Comparison of ENCODE assay signal across 8 cellular contexts in genomic region chr3:108493862-108494261, GRCh38. TPM values are rescaled to one million over a fixed set of nuclear protein-coding genes. Genes with fewer than 3 reads are reported as not detected.
DNase-seq lines count a peak whose midpoint lies in the region; ATAC-seq and TF ChIP-seq lines count a peak whose summit lies in the region.

No MANE protein-coding gene starts in this region.

- no peak overlapping the region for H3K27ac ChIP-seq in CD8-positive, alpha-beta T cell (ENCODE audit: low read depth, low read length)
- no peak overlapping the region for H3K27ac ChIP-seq in RWPE2 (ENCODE audit: poor library complexity, severe bottlenecking)

- peak overlapping the region; percentile 10 for H3K27ac Mint-ChIP-seq in CD8-positive, alpha-beta T cell

- no peaks in the 10 kb centered on the region for H3K36me3 ChIP-seq in CD8-positive, alpha-beta T cell (ENCODE audit: insufficient read depth, low read length)
- no peaks in the 10 kb centered on the region for H3K36me3 ChIP-seq in RWPE2 (ENCODE audit: low read depth)

- no peak overlapping the region for H3K4me3 ChIP-seq in CD8-positive, alpha-beta T cell (ENCODE audit: low read depth, low read length)
- H3K4me3 ChIP-seq in RWPE2 (ENCODE audit: severe bottlenecking) = no peak overlapping the region

- no peak for ATAC-seq in CD8-positive, alpha-beta T cell
- ATAC-seq in RWPE2 (ENCODE audit: low read depth) (peak; percentile 80), GM21723 (IDR thresholded peaks at IDR 0.05; ENCODE audit: unreplicated experiment) (no peak), GM21515 (IDR thresholded peaks at IDR 0.05; ENCODE audit: unreplicated experiment) (no peak)

- no peak for TF ChIP-seq CTCF in CD8-positive, alpha-beta T cell (IDR thresholded peaks at IDR 0.05)
- TF ChIP-seq CTCF in RWPE2 (IDR thresholded peaks at IDR 0.05; ENCODE audit: poor library complexity, severe bottlenecking) = peak; percentile 59

- CTCF ChIA-PET in CD8-positive, alpha-beta T cell (lab: Charles Lee) = interaction anchor here (5.2 kb wide), 1 partner anchor 59 kb away, joined by 52 read pairs; no protein-coding TSS in a partner anchor

- no peaks in the 10 kb centered on the region for H3K9me3 Mint-ChIP-seq in CD8-positive, alpha-beta T cell

- peaks cover 3% of the 10 kb centered on the region for H3K4me1 Mint-ChIP-seq in CD8-positive, alpha-beta T cell (ENCODE audit: low read depth)

- H3K9me3 ChIP-seq in CD8-positive, alpha-beta T cell (ENCODE audit: low read length) = no peaks in the 10 kb centered on the region
- H3K9me3 ChIP-seq in RWPE2 (ENCODE audit: severe bottlenecking) = no peaks in the 10 kb centered on the region

- intact Hi-C loops in CD8-positive, alpha-beta T cell (cut with DNase I, micrococcal nuclease) = loop anchor here in 1 of 2 experiments (5.0 kb wide), 3 partner anchors 168 to 1818 kb away; no protein-coding TSS in a partner anchor

- no peak for DNase-seq in CD8-positive, alpha-beta T cell
- peak; percentile 51 for DNase-seq in H4 (ENCODE audit: low spot score)
- no peak for DNase-seq in RWPE2 (ENCODE audit: low spot score)
- peak; percentile 5 for DNase-seq in kidney glomerular epithelial cell (lab: John Stamatoyannopoulos, UW)
- DNase-seq in putamen (ENCODE audit: low spot score) = no peak
- DNase-seq in ureter (ENCODE audit: low spot score) = no peak

- H3K4me3 Mint-ChIP-seq in CD8-positive, alpha-beta T cell = no peak overlapping the region

- POLR2A ChIA-PET in CD8-positive, alpha-beta T cell (lab: Charles Lee) = no interaction called here

- H3K27me3 Mint-ChIP-seq in CD8-positive, alpha-beta T cell (ENCODE audit: low read depth) = peaks cover 3% of the 10 kb centered on the region

- H3K27me3 ChIP-seq in CD8-positive, alpha-beta T cell (ENCODE audit: insufficient read depth, low read length) = no peaks in the 10 kb centered on the region
- H3K27me3 ChIP-seq in RWPE2 (ENCODE audit: insufficient read depth, poor library complexity, severe bottlenecking) = no peaks in the 10 kb centered on the region

- H3K4me1 ChIP-seq in CD8-positive, alpha-beta T cell (ENCODE audit: insufficient read depth, low read length) = no peaks in the 10 kb centered on the region
- no peaks in the 10 kb centered on the region for H3K4me1 ChIP-seq in RWPE2 (ENCODE audit: insufficient read depth, poor library complexity, severe bottlenecking)

- no peaks in the 10 kb centered on the region for H3K36me3 Mint-ChIP-seq in CD8-positive, alpha-beta T cell

RNA-seq across cellular contexts. Expression of gene MYH15, which starts 16.5 kb away (rescaled TPM):
- total RNA-seq in CD8-positive, alpha-beta T cell = under 1 TPM in 1 of 2 experiments, not detected in 1; 0.05 TPM
- 0.08 and 0.10 TPM in 2 replicates for total RNA-seq in H4 (2014; rRNA removed; shearing (Covaris generic))
- 0.52 TPM for total RNA-seq in ureter

Comparison
In these comparisons a context has a peak if more than half of its experiments do, and no peak if none do; other contexts are left out.
1. DNase-seq: peak in H4 (single experiment) and kidney glomerular epithelial cell (single experiment); none in CD8-positive, alpha-beta T cell (0 of 7), RWPE2 (single experiment), putamen (single experiment) and ureter (single experiment).